ENCODE assay signal across 11 cellular contexts in the genomic region with DNA sequence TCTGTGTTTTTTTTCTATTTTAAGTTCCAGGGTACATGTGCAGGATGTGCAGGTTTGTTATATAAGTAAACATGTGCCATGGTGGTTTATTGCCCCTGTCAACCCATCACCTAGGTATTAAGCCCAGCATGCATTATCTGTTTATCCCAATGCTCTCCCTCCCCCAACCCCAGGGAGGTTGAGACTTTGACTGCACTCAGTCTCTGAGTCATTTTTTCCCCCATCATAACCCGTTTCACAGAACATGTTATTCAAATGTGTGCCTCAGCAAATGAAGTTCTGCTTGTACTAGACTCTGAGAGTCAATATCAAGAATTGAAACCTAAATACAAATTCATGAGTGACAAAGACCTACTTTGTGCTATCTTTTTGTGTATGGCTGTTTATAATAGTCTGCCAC.
A peak's percentile ranks its signal among the peaks of the same experiment; 100 is the strongest.
DNase-seq lines count a peak whose midpoint lies in the region; ATAC-seq, FAIRE-seq and TF ChIP-seq lines count a peak whose summit lies in the region.
"Had no signal": no experiment of that assay in that cellular context is flagged by ENCODE, and none has a peak within 500 bp of the region (broad histone marks: within the 10 kb centered on the region; RNA-seq: fewer than 3 reads in every experiment).

No MANE protein-coding gene starts in this region.

- no peaks in the 10 kb centered on the region for H3K36me3 ChIP-seq in Karpas-422 (ENCODE audit: insufficient read depth, low read length)
- H3K36me3 ChIP-seq: MG63, upper lobe of right lung had no signal

- no peak for TF ChIP-seq CTCF in NB4 (IDR thresholded peaks at IDR 0.05; ENCODE audit: low read depth, low read length)

- H3K4me3 ChIP-seq in NB4 (ENCODE audit: low read depth, low read length) (no peak overlapping the region), Karpas-422 (ENCODE audit: low read length) (no peak overlapping the region)
- H3K4me3 ChIP-seq: MG63, upper lobe of right lung had no signal

- H3K79me2 ChIP-seq in Karpas-422 (ENCODE audit: low read length) = no peaks in the 10 kb centered on the region

- no peaks in the 10 kb centered on the region for H3K9me2 ChIP-seq in Karpas-422 (replicated peaks; ENCODE audit: insufficient read depth, low read length)

- TF ChIP-seq POLR2A in NB4 (IDR thresholded peaks at IDR 0.05; ENCODE audit: extremely low read depth, insufficient read length) (no peak), GM12892 (IDR thresholded peaks at IDR 0.05; ENCODE audit: low read depth, low read length) (no peak)

- no peak for FAIRE-seq in GM12892 (lab: Jason Lieb, UNC)

- no peak overlapping the region for H3K27ac ChIP-seq in Karpas-422 (ENCODE audit: low read length)
- H3K27ac ChIP-seq: upper lobe of right lung had no signal

- H3K27me3 ChIP-seq in Karpas-422 (ENCODE audit: low read length) = no peaks in the 10 kb centered on the region
- H3K27me3 ChIP-seq: MG63, upper lobe of right lung had no signal

- no peaks in the 10 kb centered on the region for H4K20me1 ChIP-seq in Karpas-422 (ENCODE audit: insufficient read depth, low read depth, low read length)

- no peak overlapping the region for H2AFZ ChIP-seq in Karpas-422 (ENCODE audit: low read length)

- DNase-seq in AG20443 (ENCODE audit: low spot score) (peak; percentile 10), NB4 (ENCODE audit: low read depth) (peak; percentile 11), dermis blood vessel endothelial cell (peak; percentile 54), GM12892 (ENCODE audit: insufficient read length) (no peak), Karpas-422 (no peak), DMS79 treated with DMSO at 0.1 percent for 48 hours (lab: John Stamatoyannopoulos, UW) (no peak), cortex of kidney (lab: John Stamatoyannopoulos, UW) (no peak)
- DNase-seq: CD4-positive, alpha-beta T cell; MG63; upper lobe of right lung had no signal

- peaks cover 8% of the 10 kb centered on the region for H3K4me1 ChIP-seq in Karpas-422 (ENCODE audit: low read length)
- H3K4me1 ChIP-seq: upper lobe of right lung had no signal

- H3K9ac ChIP-seq in Karpas-422 (ENCODE audit: low read length) = no peak overlapping the region

- H3K9me3 ChIP-seq in Karpas-422 (ENCODE audit: low read length) = no peaks in the 10 kb centered on the region
- H3K9me3 ChIP-seq: MG63, upper lobe of right lung had no signal

- peak; percentile 70 for ATAC-seq in GM18867 (IDR thresholded peaks at IDR 0.05; ENCODE audit: unreplicated experiment)
- ATAC-seq: upper lobe of right lung had no signal

- no peak overlapping the region for H3K4me2 ChIP-seq in Karpas-422 (ENCODE audit: low read depth, low read length, poor library complexity, severe bottlenecking)

Comparison
In these comparisons a context has a peak if more than half of its experiments do, and no peak if none do; other contexts are left out.
1. DNase-seq: peak in AG20443 (single experiment), NB4 (single experiment) and dermis blood vessel endothelial cell (single experiment); none in GM12892 (single experiment), Karpas-422 (single experiment), DMS79 treated with DMSO at 0.1 percent for 48 hours (single experiment) and cortex of kidney (single experiment).